21 cellular contexts compared by ENCODE assay signal in genomic region chr4:21307709-21308108, GRCh38.
"Had no signal": no experiment of that assay in that cellular context is flagged by ENCODE, and none has a peak within 500 bp of the region (broad histone marks: within the 10 kb centered on the region; RNA-seq: fewer than 3 reads in every experiment).

No MANE protein-coding gene starts in this region.

- H3K4me3 Mint-ChIP-seq: naive thymus-derived CD4-positive, alpha-beta T cell; nephron progenitor cell; stimulated activated effector memory CD8-positive, alpha-beta T cell treated with anti-CD3 and anti-CD28 coated beads, Interleukin-12 subunit alpha, Interleukin-12 subunit beta, amount 100 ng/mL, for 72 hours; type B pancreatic cell had no signal

- H3K27me3 ChIP-seq: tibial artery had no signal

- H3K4me1 ChIP-seq: left lung, prostate gland, sigmoid colon had no signal

- H3K4me3 ChIP-seq: dorsolateral prefrontal cortex, left lung, prostate gland, sigmoid colon, stomach, tibial artery had no signal

- H3K27ac ChIP-seq: dorsolateral prefrontal cortex, left lung, prostate gland, sigmoid colon, stomach, tibial artery had no signal

- H3K4me1 Mint-ChIP-seq: stimulated activated effector memory CD8-positive, alpha-beta T cell treated with anti-CD3 and anti-CD28 coated beads, Interleukin-12 subunit alpha, Interleukin-12 subunit beta, amount 100 ng/mL, for 72 hours had no signal

- ATAC-seq: left cardiac atrium; left lung; naive thymus-derived CD4-positive, alpha-beta T cell; right cardiac atrium; stimulated activated effector memory CD8-positive, alpha-beta T cell treated with anti-CD3 and anti-CD28 coated beads, Interleukin-12 subunit alpha, Interleukin-12 subunit beta, amount 100 ng/mL, for 72 hours had no signal

- H3K27ac Mint-ChIP-seq: naive thymus-derived CD4-positive, alpha-beta T cell; nephron progenitor cell; stimulated activated effector memory CD8-positive, alpha-beta T cell treated with anti-CD3 and anti-CD28 coated beads, Interleukin-12 subunit alpha, Interleukin-12 subunit beta, amount 100 ng/mL, for 72 hours; type B pancreatic cell had no signal

- H3K36me3 Mint-ChIP-seq: stimulated activated effector memory CD8-positive, alpha-beta T cell treated with anti-CD3 and anti-CD28 coated beads, Interleukin-12 subunit alpha, Interleukin-12 subunit beta, amount 100 ng/mL, for 72 hours; type B pancreatic cell had no signal

- H3K9me3 ChIP-seq: left lung, prostate gland, sigmoid colon, stomach, tibial artery had no signal

- H3K36me3 ChIP-seq: left lung, prostate gland, sigmoid colon, stomach, tibial artery had no signal

- DNase-seq: dorsolateral prefrontal cortex; effector CD4-positive, alpha-beta T cell; hypothalamus; kidney; left cardiac atrium; left lung; mesendoderm; midbrain; naive thymus-derived CD4-positive, alpha-beta T cell; nephron progenitor cell; nucleus accumbens; right cardiac atrium; sigmoid colon; stimulated activated CD4-positive, alpha-beta T cell treated with anti-CD3 and anti-CD28 coated beads, Interleukin-2, amount 100 ng/mL, for 24 hours; stimulated activated CD4-positive, alpha-beta T cell treated with anti-CD3 and anti-CD28 coated beads, Interleukin-4, amount 100 ng/mL, for 24 hours; stimulated activated naive CD4-positive, alpha-beta T cell treated with Interleukin-2 at 50 U/mL for 16 hours; stomach; tibial artery had no signal

- H3K9me3 Mint-ChIP-seq: nephron progenitor cell, type B pancreatic cell had no signal
